21 cellular contexts compared by ENCODE assay signal in genomic region chr7:149477494-149478443, GRCh38. TPM values are rescaled to one million over a fixed set of nuclear protein-coding genes. Genes with fewer than 3 reads are reported as not detected.
DNase-seq lines count a peak whose midpoint lies in the region; ATAC-seq lines count a peak whose summit lies in the region.
"Had no signal": no experiment of that assay in that cellular context is flagged by ENCODE, and none has a peak within 500 bp of the region (broad histone marks: within the 10 kb centered on the region; RNA-seq: fewer than 3 reads in every experiment).

No MANE protein-coding gene starts in this region.

- CTCF ChIA-PET in activated CD8-positive, alpha-beta memory T cell treated with anti-CD3 and anti-CD28 coated beads, Interleukin-2, amount 10 ng/mL, durations not matched to agents 7 days and 5 days (lab: Charles Lee) = no interaction called here

- peak; percentile 33 for DNase-seq in activated CD8-positive, alpha-beta memory T cell treated with anti-CD3 and anti-CD28 coated beads for 24 hours
- no peak for DNase-seq in activated CD8-positive, alpha-beta memory T cell treated with anti-CD3 and anti-CD28 coated beads, Interleukin-2, amount 10 ng/mL, durations not matched to agents 7 days and 5 days
- no peak for DNase-seq in central memory CD8-positive, alpha-beta T cell (ENCODE audit: low spot score in 2 of 2)
- DNase-seq in left lobe of liver (ENCODE audit: low spot score) = no peak
- DNase-seq in stimulated activated CD8-positive, alpha-beta memory T cell treated with anti-CD3 and anti-CD28 coated beads, Interleukin-4, amount 100 ng/mL, for 48 hours = peak; percentile 16
- no peak for DNase-seq in pons (ENCODE audit: low spot score)
- no peak for DNase-seq in SK-N-DZ (ENCODE audit: low spot score)
- DNase-seq: activated CD4-positive, alpha-beta T cell treated with anti-CD3 and anti-CD28 coated beads for 4 hours; activated CD8-positive, alpha-beta memory T cell treated with anti-CD3 and anti-CD28 coated beads, Interleukin-2, amount 50 U/mL, for 48 hours; BE2C; DND-41; GM23248; hippocampal formation; IMR-90; mammary epithelial cell; NCI-H1105 treated with DMSO at 0.1 percent for 48 hours; NCI-H2029 treated with DMSO at 0.1 percent for 48 hours; SJCRH30; upper lobe of right lung had no signal

- no peak for ATAC-seq in activated CD8-positive, alpha-beta memory T cell treated with anti-CD3 and anti-CD28 coated beads, Interleukin-2, amount 10 ng/mL, durations not matched to agents 7 days and 5 days
- no peak for ATAC-seq in central memory CD8-positive, alpha-beta T cell (replicated peaks; ENCODE audit: extremely low read depth, poor library complexity, severe bottlenecking)
- ATAC-seq in left lobe of liver (peak; percentile 10), HG03565 (IDR thresholded peaks at IDR 0.05; ENCODE audit: unreplicated experiment) (no peak)
- ATAC-seq: naive thymus-derived CD4-positive, alpha-beta T cell; upper lobe of right lung had no signal

- H3K27me3 Mint-ChIP-seq in activated CD8-positive, alpha-beta memory T cell treated with anti-CD3 and anti-CD28 coated beads, Interleukin-2, amount 10 ng/mL, durations not matched to agents 7 days and 5 days = no peaks in the 10 kb centered on the region
- no peaks in the 10 kb centered on the region for H3K27me3 Mint-ChIP-seq in central memory CD8-positive, alpha-beta T cell
- H3K27me3 Mint-ChIP-seq: naive thymus-derived CD4-positive, alpha-beta T cell had no signal

- peaks cover 3% of the 10 kb centered on the region for H3K4me1 Mint-ChIP-seq in activated CD8-positive, alpha-beta memory T cell treated with anti-CD3 and anti-CD28 coated beads, Interleukin-2, amount 10 ng/mL, durations not matched to agents 7 days and 5 days
- peaks cover 4% of the 10 kb centered on the region for H3K4me1 Mint-ChIP-seq in central memory CD8-positive, alpha-beta T cell

- no peak overlapping the region for H3K4me3 Mint-ChIP-seq in activated CD8-positive, alpha-beta memory T cell treated with anti-CD3 and anti-CD28 coated beads, Interleukin-2, amount 10 ng/mL, durations not matched to agents 7 days and 5 days
- no peak overlapping the region for H3K4me3 Mint-ChIP-seq in central memory CD8-positive, alpha-beta T cell
- H3K4me3 Mint-ChIP-seq: naive thymus-derived CD4-positive, alpha-beta T cell had no signal

- peaks cover 65% of the 10 kb centered on the region for H3K36me3 Mint-ChIP-seq in activated CD8-positive, alpha-beta memory T cell treated with anti-CD3 and anti-CD28 coated beads, Interleukin-2, amount 10 ng/mL, durations not matched to agents 7 days and 5 days
- H3K36me3 Mint-ChIP-seq in central memory CD8-positive, alpha-beta T cell (ENCODE audit: insufficient read depth) = peaks cover 28% of the 10 kb centered on the region

- no peak overlapping the region for H3K27ac Mint-ChIP-seq in activated CD8-positive, alpha-beta memory T cell treated with anti-CD3 and anti-CD28 coated beads, Interleukin-2, amount 10 ng/mL, durations not matched to agents 7 days and 5 days
- peak overlapping the region; percentile 0 for H3K27ac Mint-ChIP-seq in central memory CD8-positive, alpha-beta T cell (ENCODE audit: low read depth)

- peaks cover 9% of the 10 kb centered on the region for H3K9me3 Mint-ChIP-seq in activated CD8-positive, alpha-beta memory T cell treated with anti-CD3 and anti-CD28 coated beads, Interleukin-2, amount 10 ng/mL, durations not matched to agents 7 days and 5 days (ENCODE audit: low read depth)
- H3K9me3 Mint-ChIP-seq in central memory CD8-positive, alpha-beta T cell = no peaks in the 10 kb centered on the region

RNA-seq across cellular contexts. Expression of gene ZNF777, which starts 16.9 kb away (rescaled TPM):
- total RNA-seq in activated CD8-positive, alpha-beta memory T cell treated with anti-CD3 and anti-CD28 coated beads, Interleukin-2, amount 10 ng/mL, durations not matched to agents 7 days and 5 days = 10 to 100 TPM; 12.1 to 15.2 TPM
- total RNA-seq in left lobe of liver = 6.5 TPM
- polyA plus RNA-seq in SK-N-DZ (2014; cell fraction: cytosol; rRNA removed) = 8.8 and 10.8 TPM in 2 replicates
- polyA plus RNA-seq in SK-N-DZ (2014; cell fraction: nucleus; rRNA removed) = 4.9 and 5.1 TPM in 2 replicates

RNA-seq across cellular contexts. Expression of gene ZNF746, which starts 19.8 kb away (rescaled TPM):
- total RNA-seq in activated CD8-positive, alpha-beta memory T cell treated with anti-CD3 and anti-CD28 coated beads, Interleukin-2, amount 10 ng/mL, durations not matched to agents 7 days and 5 days = 10 to 100 TPM; 22.1 to 23.9 TPM
- 12.0 TPM for total RNA-seq in left lobe of liver
- 12.2 and 14.6 TPM in 2 replicates for polyA plus RNA-seq in SK-N-DZ (2014; cell fraction: cytosol; rRNA removed)
- 11.0 and 18.3 TPM in 2 replicates for polyA plus RNA-seq in SK-N-DZ (2014; cell fraction: nucleus; rRNA removed)

Comparison
In these comparisons a context has a peak if more than half of its experiments do, and no peak if none do; other contexts are left out.
1. DNase-seq: peak in activated CD8-positive, alpha-beta memory T cell treated with anti-CD3 and anti-CD28 coated beads for 24 hours (single experiment) and stimulated activated CD8-positive, alpha-beta memory T cell treated with anti-CD3 and anti-CD28 coated beads, Interleukin-4, amount 100 ng/mL, for 48 hours (single experiment); none in activated CD8-positive, alpha-beta memory T cell treated with anti-CD3 and anti-CD28 coated beads, Interleukin-2, amount 10 ng/mL, durations not matched to agents 7 days and 5 days (single experiment), central memory CD8-positive, alpha-beta T cell (0 of 2), left lobe of liver (single experiment), pons (single experiment) and SK-N-DZ (single experiment).